1 cellular context compared by ENCODE assay signal in genomic region chr10:14560274-14560673, GRCh38.
TF ChIP-seq lines count a peak whose summit lies in the region.

No MANE protein-coding gene starts in this region.

TF ChIP-seq in SK-N-SH treated with all-trans-retinoic acid at 6 μM for 48 hours, 23 proteins besides CTCF, POLR2A, EP300 and RAD21 (continued from another document):
- TF ChIP-seq ESRRG (CRISPR knock-in tag; IDR thresholded peaks at IDR 0.05) (no peak), CSDC2 (CRISPR knock-in tag; IDR thresholded peaks at IDR 0.05) (no peak)
TF ChIP-seq in SK-N-SH treated with all-trans-retinoic acid at 6 μM for 48 hours: peak in this region for 0.
